ENCODE assay signal across 8 cellular contexts in genomic region chr3:37862712-37863551, GRCh38. TPM values are rescaled to one million over a fixed set of nuclear protein-coding genes. Genes with fewer than 3 reads are reported as not detected.
DNase-seq lines count a peak whose midpoint lies in the region; ATAC-seq and TF ChIP-seq lines count a peak whose summit lies in the region.

No MANE protein-coding gene starts in this region.

- peaks cover 14 to 17% of the 10 kb centered on the region in 2 donors for H3K4me1 ChIP-seq in duodenal mucosa (ENCODE audit: control insufficient read depth in 1 of 2, insufficient read depth in 2 of 2, low read length in 2 of 2)
- peaks cover 23% of the 10 kb centered on the region for H3K4me1 ChIP-seq in mucosa of descending colon (ENCODE audit: low read depth)
- H3K4me1 ChIP-seq in aorta (ENCODE audit: control insufficient read depth in 1 of 2, insufficient read depth in 2 of 2, low read length in 2 of 2), result no peaks in the 10 kb centered on the region

- peak; percentile 5 for DNase-seq in COLO668 (lab: John Stamatoyannopoulos, UW; ENCODE audit: unreplicated experiment)
- peak; percentile 44 for DNase-seq in NCI-H226
- DNase-seq in mucosa of descending colon, result no peak
- DNase-seq in aorta, result no peak
- no peak for DNase-seq in HK-2 (ENCODE audit: unreplicated experiment)
- no peak for DNase-seq in GM13977 (ENCODE audit: low spot score)
- DNase-seq in cortex of kidney (lab: John Stamatoyannopoulos, UW), result no peak

- peak overlapping the region; percentile 76 to 84 for H3K4me3 ChIP-seq in duodenal mucosa (ENCODE audit: low read depth in 1 of 2, low read length in 2 of 2)
- no peak overlapping the region for H3K4me3 ChIP-seq in mucosa of descending colon
- H3K4me3 ChIP-seq in aorta (ENCODE audit: low read length in 2 of 2), result peak overlapping the region; percentile 86 to 97

- in situ Hi-C loops in GM13977 (cut with MboI; ENCODE audit: low pct_unique_long_range_greater_than_20kb, low sequenced_read_pairs, unreplicated experiment), result no loop called here

- no peak for TF ChIP-seq CTCF in mucosa of descending colon (IDR thresholded peaks at IDR 0.05)
- TF ChIP-seq CTCF in GM13977 (IDR thresholded peaks at IDR 0.05; ENCODE audit: extremely low read depth, insufficient read depth, missing control alignments), result no peak

- intact Hi-C loops in mucosa of descending colon (cut with DNase I, micrococcal nuclease), result no loop called here
- intact Hi-C loops in aorta (cut with DNase I), result no loop called here

- no peaks in the 10 kb centered on the region for H3K9me3 ChIP-seq in duodenal mucosa (ENCODE audit: control insufficient read depth in 1 of 2, low read length in 2 of 2)
- no peaks in the 10 kb centered on the region for H3K9me3 ChIP-seq in mucosa of descending colon
- H3K9me3 ChIP-seq in aorta (ENCODE audit: control insufficient read depth, low read length), result no peaks in the 10 kb centered on the region

- peak overlapping the region; percentile 11 for H3K27ac ChIP-seq in duodenal mucosa (ENCODE audit: low read depth, low read length)
- H3K27ac ChIP-seq in aorta (ENCODE audit: low read depth in 1 of 2, low read length in 2 of 2), result peak overlapping the region in 1 of 2 donors; percentile 35

- ATAC-seq in mucosa of descending colon, result peak; percentile 1
- peak; percentile 0 for ATAC-seq in aorta (ENCODE audit: low FRiP score)

- H3K36me3 ChIP-seq in duodenal mucosa (ENCODE audit: control insufficient read depth in 1 of 2, insufficient read depth in 2 of 2, low read length in 2 of 2) (no peaks in the 10 kb centered on the region), mucosa of descending colon (ENCODE audit: low read depth) (peaks cover 3% of the 10 kb centered on the region), aorta (ENCODE audit: control insufficient read depth in 1 of 2, insufficient read depth in 2 of 2, low read length in 1 of 2) (no peaks in the 10 kb centered on the region)

- no peaks in the 10 kb centered on the region for H3K27me3 ChIP-seq in duodenal mucosa (ENCODE audit: control insufficient read depth in 1 of 2, insufficient read depth in 2 of 2, low read length in 2 of 2)
- H3K27me3 ChIP-seq in aorta (ENCODE audit: control insufficient read depth in 1 of 2, insufficient read depth in 2 of 2, low read length in 1 of 2), result no peaks in the 10 kb centered on the region

- 9 to 12% methylated on average over 10 of the region's 10 CpGs for WGBS in aorta, 2 donors

- H3K9ac ChIP-seq in duodenal mucosa (ENCODE audit: low read depth in 1 of 2, low read length in 2 of 2), result peak overlapping the region; percentile 63 to 70

RNA-seq across cellular contexts. Expression of gene CTDSPL, which starts 1.3 kb away (rescaled TPM):
- total RNA-seq in mucosa of descending colon, result 10 to 100 TPM; 59.1 to 89.7 (median 88.1) TPM
- total RNA-seq in aorta, result 10 to 100 TPM; 45.3 to 48.0 TPM
- 10 to 100 TPM; 21.3 to 25.4 TPM for polyA plus RNA-seq in aorta

Comparison
In these comparisons a context has a peak if more than half of its experiments do, and no peak if none do; other contexts are left out.
1. DNase-seq: peak in COLO668 (single experiment) and NCI-H226 (single experiment); none in mucosa of descending colon (0 of 3), aorta (0 of 2), HK-2 (single experiment), GM13977 (single experiment) and cortex of kidney (single experiment).